Comparison of ENCODE assay signal across 20 cellular contexts in the genomic region with DNA sequence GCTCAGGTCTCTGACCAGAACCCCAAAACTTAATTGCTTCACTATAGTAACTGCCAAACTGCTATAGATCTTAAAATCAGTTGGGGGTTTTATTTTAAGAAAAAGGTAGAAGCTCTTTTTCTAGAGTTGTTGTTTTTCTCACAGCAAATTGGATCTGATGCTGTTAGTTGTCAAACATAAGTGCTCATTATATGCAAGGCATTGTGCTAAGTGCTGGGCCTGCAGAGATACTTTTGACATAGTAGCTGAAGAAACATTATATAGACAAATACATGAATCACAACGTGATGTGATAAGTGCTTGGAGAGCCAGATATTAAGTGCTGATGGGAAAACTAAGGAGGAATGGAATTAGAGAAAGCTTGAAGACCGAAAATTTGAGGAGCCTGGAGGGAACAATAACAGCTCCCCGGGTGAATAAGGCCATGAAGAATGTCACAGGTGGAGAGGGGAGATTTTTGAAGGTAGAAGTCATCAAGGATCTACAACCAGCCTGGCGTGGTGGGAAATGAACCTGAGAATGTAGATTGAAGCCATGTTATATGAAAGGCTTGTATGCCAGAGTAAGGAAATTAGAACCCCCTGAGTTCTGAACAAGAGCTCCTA.
DNase-seq lines count a peak whose midpoint lies in the region; ATAC-seq, FAIRE-seq and TF ChIP-seq lines count a peak whose summit lies in the region.
"Had no signal": no experiment of that assay in that cellular context is flagged by ENCODE, and none has a peak within 500 bp of the region (broad histone marks: within the 10 kb centered on the region; RNA-seq: fewer than 3 reads in every experiment).

No MANE protein-coding gene starts in this region.

- no peaks in the 10 kb centered on the region for H3K9me3 ChIP-seq in HUES48 (ENCODE audit: control insufficient read depth, insufficient read depth, low read length)
- no peaks in the 10 kb centered on the region for H3K9me3 ChIP-seq in keratinocyte (ENCODE audit: control insufficient read depth, low read depth, low read length)
- H3K9me3 ChIP-seq in skeletal muscle tissue (ENCODE audit: control insufficient read depth in 3 of 3, low read length in 3 of 3) = no peaks in the 10 kb centered on the region
- H3K9me3 ChIP-seq: SK-N-SH had no signal

- no peak overlapping the region for H3K9ac ChIP-seq in HUES48 (ENCODE audit: low read depth, low read length)
- no peak overlapping the region for H3K9ac ChIP-seq in keratinocyte (ENCODE audit: control insufficient read depth, extremely low read depth, insufficient read depth, low read length)
- H3K9ac ChIP-seq in skeletal muscle tissue (ENCODE audit: low read depth in 1 of 3, low read length in 3 of 3) = no peak overlapping the region
- H3K9ac ChIP-seq: GM23248, SK-N-SH had no signal

- TF ChIP-seq CTCF in keratinocyte (optimal IDR thresholded peaks at IDR 0.05 in 1 of 3, IDR thresholded peaks at IDR 0.05 in 1 of 3, conservative IDR thresholded peaks at IDR 0.05 in 1 of 3; ENCODE audit: extremely low read depth in 1 of 3, insufficient read depth in 2 of 3, low read length in 3 of 3) = no peak

- ATAC-seq in HG03095 (IDR thresholded peaks at IDR 0.05; ENCODE audit: unreplicated experiment) = no peak
- ATAC-seq: HCT116, Panc1 had no signal

- peak; percentile 68 for FAIRE-seq in keratinocyte (lab: Jason Lieb, UNC)
- FAIRE-seq: D721Med had no signal

- H3K4me1 ChIP-seq in HUES48 (ENCODE audit: control insufficient read depth, insufficient read depth, low read length) = peaks cover 23% of the 10 kb centered on the region
- H3K4me1 ChIP-seq in keratinocyte (ENCODE audit: control insufficient read depth, extremely low read depth, insufficient read depth, low read length) = peaks cover 12% of the 10 kb centered on the region
- peaks cover 12 to 17% (median 14%) of the 10 kb centered on the region in 3 donors for H3K4me1 ChIP-seq in skeletal muscle tissue (ENCODE audit: control insufficient read depth in 3 of 3, insufficient read depth in 3 of 3, low read length in 3 of 3)

- no peaks in the 10 kb centered on the region for H3K9me1 ChIP-seq in keratinocyte (ENCODE audit: control insufficient read depth, extremely low read depth, insufficient read depth, low read length)

- H3K4me3 ChIP-seq in HUES48 (ENCODE audit: low read depth, low read length) = no peak overlapping the region
- no peak overlapping the region for H3K4me3 ChIP-seq in keratinocyte (ENCODE audit: control insufficient read depth in 2 of 3, extremely low read depth in 1 of 3, insufficient read depth in 2 of 3, low read depth in 1 of 3, low read length in 3 of 3)
- H3K4me3 ChIP-seq in skeletal muscle tissue (ENCODE audit: low read length in 3 of 3) = no peak overlapping the region
- H3K4me3 ChIP-seq: GM23248 had no signal

- H3K27me3 ChIP-seq in HUES48 (ENCODE audit: control insufficient read depth, insufficient read depth, low read length) (no peaks in the 10 kb centered on the region), keratinocyte (ENCODE audit: control insufficient read depth, extremely low read depth, insufficient read depth, low read length) (no peaks in the 10 kb centered on the region), skeletal muscle tissue (ENCODE audit: control insufficient read depth in 3 of 3, insufficient read depth in 3 of 3, low read length in 3 of 3) (no peaks in the 10 kb centered on the region)

- H3K4me2 ChIP-seq in keratinocyte (ENCODE audit: control insufficient read depth, extremely low read depth, insufficient read depth, low read depth, low read length) = peak overlapping the region; percentile 24
- H3K4me2 ChIP-seq: SK-N-SH had no signal

- H3K27ac ChIP-seq in HUES48 (ENCODE audit: low read depth, low read length) (peak overlapping the region; percentile 13), keratinocyte (ENCODE audit: control insufficient read depth, insufficient read depth, low read length) (no peak overlapping the region), skeletal muscle tissue (ENCODE audit: low read depth, low read length) (peak overlapping the region; percentile 7)
- H3K27ac ChIP-seq: GM23248 had no signal

- no peaks in the 10 kb centered on the region for H3K79me2 ChIP-seq in keratinocyte (ENCODE audit: control insufficient read depth, insufficient read depth, low read length)

- peak overlapping the region; percentile 8 for H2AFZ ChIP-seq in keratinocyte (ENCODE audit: control insufficient read depth, low read length)
- H2AFZ ChIP-seq: GM23248 had no signal

- peak; percentile 29 for DNase-seq in NCI-H226
- DNase-seq in keratinocyte (ENCODE audit: low read depth, low spot score) = peak; percentile 32
- DNase-seq in germinal center (ENCODE audit: low spot score) = no peak
- no peak for DNase-seq in DMS153 (lab: John Stamatoyannopoulos, UW)
- DNase-seq: CD4-positive, alpha-beta T cell; DND-41; GM23248; Karpas-422; NCI-H1436; NCI-H2029 treated with DMSO at 0.1 percent for 48 hours; NCI-H446 treated with DMSO at 0.1 percent for 48 hours; NCI-H748 treated with DMSO at 0.1 percent for 48 hours; Right ventricle myocardium superior; SK-N-SH had no signal

- dilution Hi-C loops in keratinocyte (cut with MboI; ENCODE audit: extremely low pct_ligation_motif_present, low sequenced_read_pairs) = no loop called here

- no peaks in the 10 kb centered on the region for H4K20me1 ChIP-seq in keratinocyte (ENCODE audit: control insufficient read depth, extremely low read depth, insufficient read depth, low read length)

- H3K36me3 ChIP-seq in HUES48 (ENCODE audit: control insufficient read depth, insufficient read depth, low read length) = no peaks in the 10 kb centered on the region
- no peaks in the 10 kb centered on the region for H3K36me3 ChIP-seq in keratinocyte (ENCODE audit: control insufficient read depth in 2 of 2, extremely low read depth in 1 of 2, insufficient read depth in 2 of 2, low read length in 2 of 2)
- no peaks in the 10 kb centered on the region for H3K36me3 ChIP-seq in skeletal muscle tissue (ENCODE audit: control insufficient read depth in 3 of 3, insufficient read depth in 3 of 3, low read length in 3 of 3)

Comparison
In these comparisons a context has a peak if more than half of its experiments do, and no peak if none do; other contexts are left out.
1. DNase-seq: peak in NCI-H226 (single experiment) and keratinocyte (single experiment); none in germinal center (single experiment) and DMS153 (single experiment).